Comparison of ENCODE assay signal across 9 cellular contexts in the genomic region with DNA sequence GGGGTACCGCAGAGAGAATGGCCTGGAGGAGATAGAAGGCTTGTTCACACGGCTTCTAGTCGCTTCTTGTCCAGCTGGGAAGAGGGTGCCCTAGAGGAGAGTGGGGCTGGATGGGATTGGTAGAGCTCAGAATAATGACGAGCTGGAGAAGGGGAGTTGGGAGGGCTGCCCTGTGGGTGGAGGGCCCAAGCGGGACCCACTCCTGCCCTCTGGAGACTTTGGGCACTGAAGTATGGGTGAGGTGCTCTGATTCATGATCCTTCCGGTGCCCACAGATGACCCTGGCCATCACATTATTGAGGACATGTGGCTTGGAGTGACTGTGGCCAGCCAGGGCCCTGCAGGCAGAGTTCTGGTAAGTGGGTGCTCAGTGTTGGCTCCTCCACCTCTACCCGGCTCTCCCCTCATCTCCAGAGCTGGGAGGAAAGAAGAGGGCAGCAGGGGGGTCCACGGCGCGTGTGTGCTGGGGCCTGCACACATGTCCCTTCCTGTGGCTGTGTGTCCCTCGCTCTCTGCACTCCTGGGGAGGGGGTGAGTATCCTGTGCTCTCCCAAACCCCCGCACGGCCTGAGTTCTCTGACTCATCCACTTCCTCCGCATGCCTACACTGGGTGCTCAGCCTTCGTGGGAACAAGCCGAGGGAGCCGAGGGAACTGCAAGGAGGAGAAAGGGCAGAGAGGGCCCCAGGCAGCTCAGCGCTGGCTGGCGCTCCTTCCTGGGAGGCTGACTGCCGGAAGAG. TPM values are rescaled to one million over a fixed set of nuclear protein-coding genes. Genes with fewer than 3 reads are reported as not detected.
A peak's percentile ranks its signal among the peaks of the same experiment; 100 is the strongest.
DNase-seq lines count a peak whose midpoint lies in the region; ATAC-seq and TF ChIP-seq lines count a peak whose summit lies in the region.
"Had no signal": no experiment of that assay in that cellular context is flagged by ENCODE, and none has a peak within 500 bp of the region (broad histone marks: within the 10 kb centered on the region; RNA-seq: fewer than 3 reads in every experiment).

No MANE protein-coding gene starts in this region.

- peaks cover 3% of the 10 kb centered on the region for H3K27me3 Mint-ChIP-seq in HFFc6 (ENCODE audit: insufficient read depth)

- no peaks in the 10 kb centered on the region for H3K9me3 Mint-ChIP-seq in HFFc6
- H3K9me3 Mint-ChIP-seq: T-helper 1 cell treated with Interleukin-12 subunit alpha and Interleukin-12 subunit beta and Interleukin-4 antibody, amounts not matched to agents 30 μg/mL and 1 μg/mL, for 36 hours had no signal

- peaks cover 5 to 69% (median 54%) of the 10 kb centered on the region in 5 donors for H3K4me1 ChIP-seq in subcutaneous abdominal adipose tissue (ENCODE audit: control insufficient read depth in 5 of 5, insufficient read depth in 5 of 5, low read length in 5 of 5)

- peaks cover 29% of the 10 kb centered on the region for H3K36me3 Mint-ChIP-seq in HFFc6 (ENCODE audit: low read depth)

- peak overlapping the region; percentile 79 for H3K4me3 Mint-ChIP-seq in HFFc6
- H3K4me3 Mint-ChIP-seq: T-helper 1 cell treated with Interleukin-12 subunit alpha and Interleukin-12 subunit beta and Interleukin-4 antibody, amounts not matched to agents 30 μg/mL and 1 μg/mL, for 36 hours had no signal

- peak overlapping the region in 3 of 5 donors; percentile 11 to 28 (median 23) for H3K9ac ChIP-seq in subcutaneous abdominal adipose tissue (ENCODE audit: low read length in 5 of 5)

- no peak overlapping the region for H3K4me3 ChIP-seq in kidney epithelial cell (ENCODE audit: low read depth, low read length)
- no peak overlapping the region for H3K4me3 ChIP-seq in subcutaneous abdominal adipose tissue (ENCODE audit: low read depth in 1 of 5, low read length in 5 of 5)

- ATAC-seq in GM18517 (IDR thresholded peaks at IDR 0.05; ENCODE audit: unreplicated experiment) (no peak), HG03045 (IDR thresholded peaks at IDR 0.05; ENCODE audit: unreplicated experiment) (no peak), GM19035 (IDR thresholded peaks at IDR 0.05; ENCODE audit: unreplicated experiment) (no peak), GM18909 (IDR thresholded peaks at IDR 0.05; ENCODE audit: poor library complexity, unreplicated experiment) (no peak)

- TF ChIP-seq CTCF in HFFc6 (IDR thresholded peaks at IDR 0.05) (peak; percentile 9; the same call in 1 of the 2 replicates), kidney epithelial cell (IDR thresholded peaks at IDR 0.05; ENCODE audit: insufficient read depth, low read length, poor library complexity, severe bottlenecking) (no peak)

- H3K4me1 Mint-ChIP-seq in HFFc6 (ENCODE audit: low read depth): peaks cover 74% of the 10 kb centered on the region

- H3K27me3 ChIP-seq in kidney epithelial cell (ENCODE audit: control insufficient read depth, insufficient read depth, low read length) (no peaks in the 10 kb centered on the region), subcutaneous abdominal adipose tissue (ENCODE audit: control insufficient read depth in 5 of 5, insufficient read depth in 4 of 5, low read length in 5 of 5) (no peaks in the 10 kb centered on the region)

- H3K36me3 ChIP-seq in kidney epithelial cell (ENCODE audit: control insufficient read depth, insufficient read depth, low read length) (peaks cover 9% of the 10 kb centered on the region), subcutaneous abdominal adipose tissue (ENCODE audit: control insufficient read depth in 5 of 5, insufficient read depth in 5 of 5, low read length in 5 of 5) (peaks cover 0 to 3% (median 3%) of the 10 kb centered on the region in 5 donors)

- peak overlapping the region; percentile 52 for H3K27ac ChIP-seq in subcutaneous abdominal adipose tissue (ENCODE audit: low read depth, low read length)

- DNase-seq in HFFc6 (peak; percentile 97), astrocyte of the hippocampus (ENCODE audit: low read depth, low spot score) (peak; percentile 97), kidney epithelial cell (ENCODE audit: low read depth) (peak; percentile 89)

- H3K27ac Mint-ChIP-seq in HFFc6: peak overlapping the region; percentile 99
- H3K27ac Mint-ChIP-seq: T-helper 1 cell treated with Interleukin-12 subunit alpha and Interleukin-12 subunit beta and Interleukin-4 antibody, amounts not matched to agents 30 μg/mL and 1 μg/mL, for 36 hours had no signal

- no peaks in the 10 kb centered on the region for H3K9me3 ChIP-seq in subcutaneous abdominal adipose tissue (ENCODE audit: control insufficient read depth in 5 of 5, low read length in 5 of 5)

RNA-seq across cellular contexts. Expression of gene ITGA3, which starts 8.5 kb away (rescaled TPM):
- 100 to 1,000 TPM; 272 to 319 (median 288) TPM for total RNA-seq in HFFc6 (2021; fragmentation: NEBNext Ultra II Directional; extraction: Animal tissue kit (Norgen Biotek cat#: 25700))
- 1,029 and 1,224 TPM in 2 replicates for total RNA-seq in kidney epithelial cell

RNA-seq across cellular contexts. Expression of gene PDK2, which starts 30.7 kb away (rescaled TPM):
- total RNA-seq in HFFc6 (2021; fragmentation: NEBNext Ultra II Directional; extraction: Animal tissue kit (Norgen Biotek cat#: 25700)): 10 to 100 TPM; 26.6 to 35.6 (median 29.6) TPM
- 12.7 and 14.5 TPM in 2 replicates for total RNA-seq in kidney epithelial cell
